ENCODE assay signal across 1 cellular context in genomic region chr11:66846671-66847091, GRCh38.
TF ChIP-seq lines count a peak whose summit lies in the region.

No MANE protein-coding gene starts in this region.

TF ChIP-seq in K562, 482 proteins besides CTCF, POLR2A, EP300 and RAD21 (continued from another document):
- TF ChIP-seq NUFIP1 (IDR thresholded peaks at IDR 0.05; ENCODE audit: partially characterized antibody) (no peak), ZNF41 (CRISPR knock-in tag; conservative IDR thresholded peaks at IDR 0.05) (no peak), EZH2 (IDR thresholded peaks at IDR 0.05; ENCODE audit: borderline replicate concordance, low read depth, low read length) (no peak), ZNF79 (CRISPR knock-in tag; IDR thresholded peaks at IDR 0.05; ENCODE audit: low read depth) (no peak), POLR2G (IDR thresholded peaks at IDR 0.05; ENCODE audit: low read depth, low read length) (peak; percentile 39; the same call in 1 of the 2 replicates)
